In genomic region chr18:21391074-21391673, GRCh38 we compare ENCODE assay signal across 13 cellular contexts.
DNase-seq lines count a peak whose midpoint lies in the region; ATAC-seq and TF ChIP-seq lines count a peak whose summit lies in the region.
"Had no signal": no experiment of that assay in that cellular context is flagged by ENCODE, and none has a peak within 500 bp of the region (broad histone marks: within the 10 kb centered on the region; RNA-seq: fewer than 3 reads in every experiment).

No MANE protein-coding gene starts in this region.

- WGBS in body of pancreas, 2 donors = 37 to 47% methylated on average over 3 of the region's 3 CpGs

- no peak overlapping the region for H3K27ac ChIP-seq in body of pancreas
- H3K27ac ChIP-seq: ovary had no signal

- DNase-seq in AG09309 (ENCODE audit: low read depth) = peak; percentile 18
- peak; percentile 70 for DNase-seq in HCEC 1CT
- DNase-seq in RKO (ENCODE audit: low spot score) = peak; percentile 87
- peak; percentile 54 to 77 for DNase-seq in foreskin fibroblast
- no peak for DNase-seq in body of pancreas
- no peak for DNase-seq in retina
- DNase-seq in GM03348 (ENCODE audit: low spot score) = no peak
- DNase-seq: activated CD8-positive, alpha-beta memory T cell treated with anti-CD3 and anti-CD28 coated beads, Interleukin-2, amount 50 U/mL, for 4 hours; Caco-2; cerebellar nuclear complex; ovary; SHP77 had no signal

- ATAC-seq in body of pancreas = no peak
- no peak for ATAC-seq in GM21515 (IDR thresholded peaks at IDR 0.05; ENCODE audit: unreplicated experiment)

- no peaks in the 10 kb centered on the region for H3K36me3 ChIP-seq in body of pancreas (replicated peaks in 1 of 2; ENCODE audit: insufficient read depth in 1 of 2, low read depth in 2 of 2)
- H3K36me3 ChIP-seq: ovary had no signal

- intact Hi-C loops in body of pancreas (cut with DNase I) = no loop called here

- TF ChIP-seq CTCF in AG09309 (IDR thresholded peaks at IDR 0.05; ENCODE audit: control insufficient read depth, insufficient read depth, low read depth, low read length, missing control alignments) (no peak), foreskin fibroblast (IDR thresholded peaks at IDR 0.05; ENCODE audit: low read depth, low read length) (no peak), body of pancreas (IDR thresholded peaks at IDR 0.05) (no peak)

- TF ChIP-seq POLR2A in body of pancreas (IDR thresholded peaks at IDR 0.05) = no peak

- H3K4me3 ChIP-seq in AG09309 (ENCODE audit: control insufficient read depth, low read depth, low read length) = no peak overlapping the region
- H3K4me3 ChIP-seq in foreskin fibroblast (ENCODE audit: low read depth in 1 of 2, low read length in 2 of 2) = no peak overlapping the region
- H3K4me3 ChIP-seq in body of pancreas = no peak overlapping the region
- H3K4me3 ChIP-seq: ovary had no signal

- no peaks in the 10 kb centered on the region for H3K4me1 ChIP-seq in body of pancreas

- no peaks in the 10 kb centered on the region for H3K9me3 ChIP-seq in body of pancreas
- H3K9me3 ChIP-seq: Caco-2, ovary had no signal

- H3K27me3 ChIP-seq in body of pancreas = no peaks in the 10 kb centered on the region
- H3K27me3 ChIP-seq: ovary had no signal

Comparison
In these comparisons a context has a peak if more than half of its experiments do, and no peak if none do; other contexts are left out.
1. DNase-seq: peak in AG09309 (single experiment), HCEC 1CT (single experiment), RKO (single experiment) and foreskin fibroblast (2 of 2); none in body of pancreas (0 of 4), retina (single experiment) and GM03348 (single experiment).